In the genomic region with DNA sequence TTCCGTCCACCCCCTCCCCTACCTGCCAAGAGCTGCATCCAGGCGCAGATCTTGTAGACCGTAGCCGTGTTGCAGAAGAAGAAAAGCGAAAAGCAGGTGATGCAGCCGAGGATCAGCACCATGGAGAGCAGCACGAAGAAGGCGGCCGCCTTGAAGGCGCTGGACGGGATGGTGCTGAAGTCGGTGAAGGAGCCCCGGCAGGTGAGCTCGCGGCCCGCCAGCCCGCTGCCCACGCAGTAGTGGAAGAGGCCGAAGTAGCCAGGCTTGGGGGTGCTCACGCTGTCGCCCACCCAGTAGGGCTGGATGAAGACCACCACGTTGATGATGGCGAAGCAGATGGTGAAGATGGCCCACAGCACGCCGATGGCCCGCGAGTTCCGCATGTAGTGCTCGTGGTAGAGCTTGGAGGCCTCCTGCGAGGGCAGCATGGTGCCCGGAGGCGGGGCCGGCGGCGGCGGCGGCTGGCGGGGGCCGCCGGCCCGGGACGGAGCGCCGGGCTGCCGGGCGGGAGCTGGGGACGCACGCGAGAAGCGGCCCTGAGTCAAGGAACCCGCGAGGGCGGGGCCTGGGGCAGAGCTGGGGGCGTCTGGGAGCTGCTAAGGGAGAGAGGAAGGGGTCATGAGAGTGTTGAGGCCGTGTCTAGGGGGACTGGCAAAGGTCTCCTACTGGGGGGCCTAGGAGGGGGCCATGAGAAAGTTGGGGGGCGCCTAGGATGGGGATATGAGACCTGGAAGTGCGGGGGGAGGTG, we compare ENCODE assay signal across 1 cellular context.
A peak's percentile ranks its signal among the peaks of the same experiment; 100 is the strongest.
TF ChIP-seq lines count a peak whose summit lies in the region.

No MANE protein-coding gene starts in this region.

TF ChIP-seq in K562, 482 proteins besides CTCF, POLR2A, EP300 and RAD21 (continued from another document and continues in another):
- TF ChIP-seq, protein P1, sequence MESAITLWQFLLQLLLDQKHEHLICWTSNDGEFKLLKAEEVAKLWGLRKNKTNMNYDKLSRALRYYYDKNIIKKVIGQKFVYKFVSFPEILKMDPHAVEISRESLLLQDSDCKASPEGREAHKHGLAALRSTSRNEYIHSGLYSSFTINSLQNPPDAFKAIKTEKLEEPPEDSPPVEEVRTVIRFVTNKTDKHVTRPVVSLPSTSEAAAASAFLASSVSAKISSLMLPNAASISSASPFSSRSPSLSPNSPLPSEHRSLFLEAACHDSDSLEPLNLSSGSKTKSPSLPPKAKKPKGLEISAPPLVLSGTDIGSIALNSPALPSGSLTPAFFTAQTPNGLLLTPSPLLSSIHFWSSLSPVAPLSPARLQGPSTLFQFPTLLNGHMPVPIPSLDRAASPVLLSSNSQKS (CRISPR knock-in tag; IDR thresholded peaks at IDR 0.05): no peak
- TF ChIP-seq EZH2 (IDR thresholded peaks at IDR 0.05; ENCODE audit: borderline replicate concordance, low read depth, low read length) (no peak), GTF2F1 (IDR thresholded peaks at IDR 0.05; ENCODE audit: low read depth, low read length) (no peak), MECOM (CRISPR knock-in tag; IDR thresholded peaks at IDR 0.05) (no peak), RBM15 (IDR thresholded peaks at IDR 0.05; ENCODE audit: insufficient read depth, low read length) (no peak), EHMT2 (IDR thresholded peaks at IDR 0.05) (peak; percentile 100), MAX (CRISPR knock-in tag; IDR thresholded peaks at IDR 0.05) (peak; percentile 62), RBM22 (IDR thresholded peaks at IDR 0.05; ENCODE audit: low read depth, low read length, poor library complexity, severe bottlenecking) (no peak), NFYB (IDR thresholded peaks at IDR 0.05; ENCODE audit: extremely low read depth, insufficient read length) (no peak), GABPB1 (CRISPR knock-in tag; IDR thresholded peaks at IDR 0.05) (peak; percentile 65), ERF (CRISPR knock-in tag; IDR thresholded peaks at IDR 0.05) (no peak), ZNF124 (CRISPR knock-in tag; IDR thresholded peaks at IDR 0.05) (no peak), SRSF7 (optimal IDR thresholded peaks at IDR 0.05; ENCODE audit: low read depth, low read length) (no peak), HDAC1 (IDR thresholded peaks at IDR 0.05) (peak in 1 of 2 experiments; percentile 44; a peak in 1 of 4 replicates), ZNF766 (CRISPR knock-in tag; conservative IDR thresholded peaks at IDR 0.05) (peak; percentile 79; the same call in 1 of the 2 replicates), XRCC4 (IDR thresholded peaks at IDR 0.05; ENCODE audit: extremely low read depth, insufficient read depth, insufficient read length) (no peak), ATF6 (CRISPR knock-in tag; IDR thresholded peaks at IDR 0.05) (0 out of 2 replicates have a peak, but pooled peaks have one; percentile 44), MEF2D (tag; conservative IDR thresholded peaks at IDR 0.05; ENCODE audit: low read depth) (no peak), IRF2 (CRISPR knock-in tag; IDR thresholded peaks at IDR 0.05) (0 out of 2 replicates have a peak, but pooled peaks have one; percentile 72), ZBTB33 (CRISPR knock-in tag; IDR thresholded peaks at IDR 0.05) (peak; percentile 98), ZBTB9 (CRISPR knock-in tag; IDR thresholded peaks at IDR 0.05) (no peak), SETDB1 (IDR thresholded peaks at IDR 0.05; ENCODE audit: low read length) (no peak), SAP30 (IDR thresholded peaks at IDR 0.05; ENCODE audit: borderline replicate concordance, insufficient read depth, low read depth, low read length, poor library complexity, severe bottlenecking) (no peak), ZFP30 (CRISPR knock-in tag; IDR thresholded peaks at IDR 0.05; ENCODE audit: borderline replicate concordance) (no peak), LCOR (CRISPR knock-in tag; IDR thresholded peaks at IDR 0.05) (no peak)
- TF ChIP-seq, protein P2, sequence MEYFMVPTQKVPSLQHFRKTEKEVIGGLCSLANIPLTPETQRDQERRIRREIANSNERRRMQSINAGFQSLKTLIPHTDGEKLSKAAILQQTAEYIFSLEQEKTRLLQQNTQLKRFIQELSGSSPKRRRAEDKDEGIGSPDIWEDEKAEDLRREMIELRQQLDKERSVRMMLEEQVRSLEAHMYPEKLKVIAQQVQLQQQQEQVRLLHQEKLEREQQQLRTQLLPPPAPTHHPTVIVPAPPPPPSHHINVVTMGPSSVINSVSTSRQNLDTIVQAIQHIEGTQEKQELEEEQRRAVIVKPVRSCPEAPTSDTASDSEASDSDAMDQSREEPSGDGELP (CRISPR knock-in tag; IDR thresholded peaks at IDR 0.05; ENCODE audit: borderline replicate concordance): peak; percentile 84
- TF ChIP-seq, protein P3, sequence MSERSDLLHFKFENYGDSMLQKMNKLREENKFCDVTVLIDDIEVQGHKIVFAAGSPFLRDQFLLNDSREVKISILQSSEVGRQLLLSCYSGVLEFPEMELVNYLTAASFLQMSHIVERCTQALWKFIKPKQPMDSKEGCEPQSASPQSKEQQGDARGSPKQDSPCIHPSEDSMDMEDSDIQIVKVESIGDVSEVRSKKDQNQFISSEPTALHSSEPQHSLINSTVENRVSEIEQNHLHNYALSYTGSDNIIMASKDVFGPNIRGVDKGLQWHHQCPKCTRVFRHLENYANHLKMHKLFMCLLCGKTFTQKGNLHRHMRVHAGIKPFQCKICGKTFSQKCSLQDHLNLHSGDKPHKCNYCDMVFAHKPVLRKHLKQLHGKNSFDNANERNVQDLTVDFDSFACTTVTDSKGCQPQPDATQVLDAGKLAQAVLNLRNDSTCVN (CRISPR knock-in tag; IDR thresholded peaks at IDR 0.05): 0 out of 2 replicates have a peak, but pooled peaks have one; percentile 62
- TF ChIP-seq, protein P4, sequence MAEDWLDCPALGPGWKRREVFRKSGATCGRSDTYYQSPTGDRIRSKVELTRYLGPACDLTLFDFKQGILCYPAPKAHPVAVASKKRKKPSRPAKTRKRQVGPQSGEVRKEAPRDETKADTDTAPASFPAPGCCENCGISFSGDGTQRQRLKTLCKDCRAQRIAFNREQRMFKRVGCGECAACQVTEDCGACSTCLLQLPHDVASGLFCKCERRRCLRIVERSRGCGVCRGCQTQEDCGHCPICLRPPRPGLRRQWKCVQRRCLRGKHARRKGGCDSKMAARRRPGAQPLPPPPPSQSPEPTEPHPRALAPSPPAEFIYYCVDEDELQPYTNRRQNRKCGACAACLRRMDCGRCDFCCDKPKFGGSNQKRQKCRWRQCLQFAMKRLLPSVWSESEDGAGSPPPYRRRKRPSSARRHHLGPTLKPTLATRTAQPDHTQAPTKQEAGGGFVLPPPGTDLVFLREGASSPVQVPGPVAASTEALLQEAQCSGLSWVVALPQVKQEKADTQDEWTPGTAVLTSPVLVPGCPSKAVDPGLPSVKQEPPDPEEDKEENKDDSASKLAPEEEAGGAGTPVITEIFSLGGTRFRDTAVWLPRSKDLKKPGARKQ (CRISPR knock-in tag; IDR thresholded peaks at IDR 0.05): no peak
- TF ChIP-seq, protein P5, sequence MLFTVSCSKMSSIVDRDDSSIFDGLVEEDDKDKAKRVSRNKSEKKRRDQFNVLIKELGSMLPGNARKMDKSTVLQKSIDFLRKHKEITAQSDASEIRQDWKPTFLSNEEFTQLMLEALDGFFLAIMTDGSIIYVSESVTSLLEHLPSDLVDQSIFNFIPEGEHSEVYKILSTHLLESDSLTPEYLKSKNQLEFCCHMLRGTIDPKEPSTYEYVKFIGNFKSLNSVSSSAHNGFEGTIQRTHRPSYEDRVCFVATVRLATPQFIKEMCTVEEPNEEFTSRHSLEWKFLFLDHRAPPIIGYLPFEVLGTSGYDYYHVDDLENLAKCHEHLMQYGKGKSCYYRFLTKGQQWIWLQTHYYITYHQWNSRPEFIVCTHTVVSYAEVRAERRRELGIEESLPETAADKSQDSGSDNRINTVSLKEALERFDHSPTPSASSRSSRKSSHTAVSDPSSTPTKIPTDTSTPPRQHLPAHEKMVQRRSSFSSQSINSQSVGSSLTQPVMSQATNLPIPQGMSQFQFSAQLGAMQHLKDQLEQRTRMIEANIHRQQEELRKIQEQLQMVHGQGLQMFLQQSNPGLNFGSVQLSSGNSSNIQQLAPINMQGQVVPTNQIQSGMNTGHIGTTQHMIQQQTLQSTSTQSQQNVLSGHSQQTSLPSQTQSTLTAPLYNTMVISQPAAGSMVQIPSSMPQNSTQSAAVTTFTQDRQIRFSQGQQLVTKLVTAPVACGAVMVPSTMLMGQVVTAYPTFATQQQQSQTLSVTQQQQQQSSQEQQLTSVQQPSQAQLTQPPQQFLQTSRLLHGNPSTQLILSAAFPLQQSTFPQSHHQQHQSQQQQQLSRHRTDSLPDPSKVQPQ (CRISPR knock-in tag; IDR thresholded peaks at IDR 0.05; ENCODE audit: borderline replicate concordance): no peak
- TF ChIP-seq, protein P6, sequence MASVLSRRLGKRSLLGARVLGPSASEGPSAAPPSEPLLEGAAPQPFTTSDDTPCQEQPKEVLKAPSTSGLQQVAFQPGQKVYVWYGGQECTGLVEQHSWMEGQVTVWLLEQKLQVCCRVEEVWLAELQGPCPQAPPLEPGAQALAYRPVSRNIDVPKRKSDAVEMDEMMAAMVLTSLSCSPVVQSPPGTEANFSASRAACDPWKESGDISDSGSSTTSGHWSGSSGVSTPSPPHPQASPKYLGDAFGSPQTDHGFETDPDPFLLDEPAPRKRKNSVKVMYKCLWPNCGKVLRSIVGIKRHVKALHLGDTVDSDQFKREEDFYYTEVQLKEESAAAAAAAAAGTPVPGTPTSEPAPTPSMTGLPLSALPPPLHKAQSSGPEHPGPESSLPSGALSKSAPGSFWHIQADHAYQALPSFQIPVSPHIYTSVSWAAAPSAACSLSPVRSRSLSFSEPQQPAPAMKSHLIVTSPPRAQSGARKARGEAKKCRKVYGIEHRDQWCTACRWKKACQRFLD (CRISPR knock-in tag; IDR thresholded peaks at IDR 0.05): peak; percentile 68; the same call in 1 of the 2 replicates
- TF ChIP-seq, protein P7, sequence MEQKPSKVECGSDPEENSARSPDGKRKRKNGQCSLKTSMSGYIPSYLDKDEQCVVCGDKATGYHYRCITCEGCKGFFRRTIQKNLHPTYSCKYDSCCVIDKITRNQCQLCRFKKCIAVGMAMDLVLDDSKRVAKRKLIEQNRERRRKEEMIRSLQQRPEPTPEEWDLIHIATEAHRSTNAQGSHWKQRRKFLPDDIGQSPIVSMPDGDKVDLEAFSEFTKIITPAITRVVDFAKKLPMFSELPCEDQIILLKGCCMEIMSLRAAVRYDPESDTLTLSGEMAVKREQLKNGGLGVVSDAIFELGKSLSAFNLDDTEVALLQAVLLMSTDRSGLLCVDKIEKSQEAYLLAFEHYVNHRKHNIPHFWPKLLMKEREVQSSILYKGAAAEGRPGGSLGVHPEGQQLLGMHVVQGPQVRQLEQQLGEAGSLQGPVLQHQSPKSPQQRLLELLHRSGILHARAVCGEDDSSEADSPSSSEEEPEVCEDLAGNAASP (IDR thresholded peaks at IDR 0.05): no peak
- TF ChIP-seq, protein P8, sequence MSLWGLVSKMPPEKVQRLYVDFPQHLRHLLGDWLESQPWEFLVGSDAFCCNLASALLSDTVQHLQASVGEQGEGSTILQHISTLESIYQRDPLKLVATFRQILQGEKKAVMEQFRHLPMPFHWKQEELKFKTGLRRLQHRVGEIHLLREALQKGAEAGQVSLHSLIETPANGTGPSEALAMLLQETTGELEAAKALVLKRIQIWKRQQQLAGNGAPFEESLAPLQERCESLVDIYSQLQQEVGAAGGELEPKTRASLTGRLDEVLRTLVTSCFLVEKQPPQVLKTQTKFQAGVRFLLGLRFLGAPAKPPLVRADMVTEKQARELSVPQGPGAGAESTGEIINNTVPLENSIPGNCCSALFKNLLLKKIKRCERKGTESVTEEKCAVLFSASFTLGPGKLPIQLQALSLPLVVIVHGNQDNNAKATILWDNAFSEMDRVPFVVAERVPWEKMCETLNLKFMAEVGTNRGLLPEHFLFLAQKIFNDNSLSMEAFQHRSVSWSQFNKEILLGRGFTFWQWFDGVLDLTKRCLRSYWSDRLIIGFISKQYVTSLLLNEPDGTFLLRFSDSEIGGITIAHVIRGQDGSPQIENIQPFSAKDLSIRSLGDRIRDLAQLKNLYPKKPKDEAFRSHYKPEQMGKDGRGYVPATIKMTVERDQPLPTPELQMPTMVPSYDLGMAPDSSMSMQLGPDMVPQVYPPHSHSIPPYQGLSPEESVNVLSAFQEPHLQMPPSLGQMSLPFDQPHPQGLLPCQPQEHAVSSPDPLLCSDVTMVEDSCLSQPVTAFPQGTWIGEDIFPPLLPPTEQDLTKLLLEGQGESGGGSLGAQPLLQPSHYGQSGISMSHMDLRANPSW (CRISPR knock-in tag; IDR thresholded peaks at IDR 0.05): no peak
